ENCODE assay signal across 1 cellular context in the genomic region with DNA sequence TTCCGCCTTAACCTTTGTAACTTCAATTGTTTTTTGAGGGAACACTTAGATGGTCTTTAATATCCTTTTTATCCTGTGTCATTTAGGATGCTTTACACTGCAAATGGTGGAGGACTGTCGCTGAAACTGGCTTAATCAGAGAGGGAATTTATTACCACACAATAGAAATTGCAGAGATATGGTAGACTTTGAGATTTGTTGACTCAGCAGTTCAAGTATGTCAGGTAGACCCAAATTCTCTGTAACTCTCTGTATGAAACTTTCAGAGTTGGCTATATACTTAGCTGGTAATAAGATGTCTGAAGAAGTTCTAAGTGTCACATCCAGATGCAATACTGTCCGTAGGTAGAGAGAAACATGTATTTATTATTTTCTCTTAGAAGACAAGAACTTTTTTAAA.
TF ChIP-seq lines count a peak whose summit lies in the region.

No MANE protein-coding gene starts in this region.

TF ChIP-seq in IMR-90, 13 proteins besides CTCF, POLR2A, EP300 and RAD21 (continued from another document):
- TF ChIP-seq, protein P1, sequence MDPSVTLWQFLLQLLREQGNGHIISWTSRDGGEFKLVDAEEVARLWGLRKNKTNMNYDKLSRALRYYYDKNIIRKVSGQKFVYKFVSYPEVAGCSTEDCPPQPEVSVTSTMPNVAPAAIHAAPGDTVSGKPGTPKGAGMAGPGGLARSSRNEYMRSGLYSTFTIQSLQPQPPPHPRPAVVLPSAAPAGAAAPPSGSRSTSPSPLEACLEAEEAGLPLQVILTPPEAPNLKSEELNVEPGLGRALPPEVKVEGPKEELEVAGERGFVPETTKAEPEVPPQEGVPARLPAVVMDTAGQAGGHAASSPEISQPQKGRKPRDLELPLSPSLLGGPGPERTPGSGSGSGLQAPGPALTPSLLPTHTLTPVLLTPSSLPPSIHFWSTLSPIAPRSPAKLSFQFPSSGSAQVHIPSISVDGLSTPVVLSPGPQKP (IDR thresholded peaks at IDR 0.05; ENCODE audit: borderline replicate concordance, low read depth, low read length), result no peak
- TF ChIP-seq NFE2L2 (IDR thresholded peaks at IDR 0.05; ENCODE audit: low read depth, low read length) (no peak), MXI1 (IDR thresholded peaks at IDR 0.05; ENCODE audit: borderline replicate concordance, low read depth, low read length) (no peak)
